Comparison of ENCODE assay signal across 35 cellular contexts in the genomic region with DNA sequence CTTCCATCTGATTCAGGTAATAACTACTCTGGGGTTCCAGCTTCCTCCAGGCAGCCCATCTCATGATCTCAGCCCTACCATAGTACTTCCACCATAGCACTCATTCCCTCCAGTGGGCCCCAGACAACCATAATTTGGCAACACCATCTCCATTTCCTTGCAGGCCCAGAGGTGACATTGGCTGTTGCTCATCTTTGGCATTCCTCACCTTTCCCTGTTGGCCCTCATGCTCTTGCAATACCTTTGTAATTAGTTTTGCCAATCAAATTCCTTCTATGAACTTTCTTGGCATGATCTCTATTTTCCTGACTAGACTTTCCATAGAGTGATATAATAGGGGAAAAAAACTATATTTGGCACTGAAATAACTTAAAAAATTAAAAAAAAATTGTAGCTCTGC.
"Had no signal": no experiment of that assay in that cellular context is flagged by ENCODE, and none has a peak within 500 bp of the region (broad histone marks: within the 10 kb centered on the region; RNA-seq: fewer than 3 reads in every experiment).

No MANE protein-coding gene starts in this region.

- H3K4me1 Mint-ChIP-seq: activated B cell treated with CpG ODN at 0.5 μM for 24 hours; activated naive CD4-positive, alpha-beta T cell treated with anti-CD3 and anti-CD28 coated beads, Interleukin-2, amount 50 U/mL, for 24 hours; activated naive CD8-positive, alpha-beta T cell treated with anti-CD3 and anti-CD28 coated beads for 36 hours; activated naive CD8-positive, alpha-beta T cell treated with anti-CD3 and anti-CD28 coated beads, Interleukin-2, amount 50 U/mL, for 24 hours; central memory CD8-positive, alpha-beta T cell; endodermal cell; T-helper 17 cell had no signal

- H3K9me3 Mint-ChIP-seq: activated B cell treated with CpG ODN at 0.5 μM for 24 hours, endodermal cell had no signal

- H3K4me1 ChIP-seq: adrenal gland, body of pancreas, esophagus squamous epithelium, gastroesophageal sphincter, heart right ventricle had no signal

- H3K27me3 Mint-ChIP-seq: activated CD8-positive, alpha-beta T cell treated with anti-CD3 and anti-CD28 coated beads for 36 hours; activated naive CD4-positive, alpha-beta T cell treated with anti-CD3 and anti-CD28 coated beads, Interleukin-2, amount 50 U/mL, for 24 hours; activated naive CD8-positive, alpha-beta T cell treated with anti-CD3 and anti-CD28 coated beads for 36 hours; activated naive CD8-positive, alpha-beta T cell treated with anti-CD3 and anti-CD28 coated beads, Interleukin-2, amount 50 U/mL, for 24 hours; central memory CD8-positive, alpha-beta T cell; dendritic cell treated with granulocyte-macrophage colony-stimulating factor and Interleukin-4, amounts not matched to agents 40 ng/mL and 50 ng/mL, for 4 days; T-helper 17 cell had no signal

- H3K9me3 ChIP-seq: adrenal gland, body of pancreas, esophagus squamous epithelium, gastroesophageal sphincter, heart right ventricle had no signal

- H3K27ac ChIP-seq: adrenal gland, body of pancreas, coronary artery, dorsolateral prefrontal cortex, esophagus squamous epithelium, gastroesophageal sphincter, heart right ventricle, WERI-Rb-1 had no signal

- H3K4me3 Mint-ChIP-seq: activated B cell treated with CpG ODN at 0.5 μM for 24 hours; activated CD8-positive, alpha-beta T cell treated with anti-CD3 and anti-CD28 coated beads for 36 hours; activated naive CD4-positive, alpha-beta T cell treated with anti-CD3 and anti-CD28 coated beads for 36 hours; activated naive CD4-positive, alpha-beta T cell treated with anti-CD3 and anti-CD28 coated beads, Interleukin-2, amount 50 U/mL, for 24 hours; activated naive CD8-positive, alpha-beta T cell treated with anti-CD3 and anti-CD28 coated beads for 36 hours; activated naive CD8-positive, alpha-beta T cell treated with anti-CD3 and anti-CD28 coated beads, Interleukin-2, amount 50 U/mL, for 24 hours; activated T-helper 1 cell treated with anti-CD3 and anti-CD28 coated beads, Interleukin-12 subunit alpha, Interleukin-12 subunit beta, Interleukin-2, Interleukin-4 antibody, amounts not matched to agents 30 ng/mL and 10 ng/mL and 1 ng/mL, durations not matched to agents 14 hours and 24 hours and 36 hours; central memory CD8-positive, alpha-beta T cell; dendritic cell treated with granulocyte-macrophage colony-stimulating factor and Interleukin-4, amounts not matched to agents 40 ng/mL and 50 ng/mL, for 4 days; endodermal cell; T-helper 17 cell; T-helper 2 cell treated with Interferon-gamma antibody and Interleukin-4, amounts not matched to agents 5 μg/mL and 100 μg/mL, for 36 hours had no signal

- H3K27ac Mint-ChIP-seq: activated B cell treated with CpG ODN at 0.5 μM for 24 hours; activated CD8-positive, alpha-beta T cell treated with anti-CD3 and anti-CD28 coated beads for 36 hours; activated naive CD4-positive, alpha-beta T cell treated with anti-CD3 and anti-CD28 coated beads for 36 hours; activated naive CD4-positive, alpha-beta T cell treated with anti-CD3 and anti-CD28 coated beads, Interleukin-2, amount 50 U/mL, for 24 hours; activated naive CD8-positive, alpha-beta T cell treated with anti-CD3 and anti-CD28 coated beads for 36 hours; activated naive CD8-positive, alpha-beta T cell treated with anti-CD3 and anti-CD28 coated beads, Interleukin-2, amount 50 U/mL, for 24 hours; activated T-helper 1 cell treated with anti-CD3 and anti-CD28 coated beads, Interleukin-12 subunit alpha, Interleukin-12 subunit beta, Interleukin-2, Interleukin-4 antibody, amounts not matched to agents 30 ng/mL and 10 ng/mL and 1 ng/mL, durations not matched to agents 14 hours and 24 hours and 36 hours; activated T-helper 2 cell treated with anti-CD3 and anti-CD28 coated beads, Interferon-gamma antibody, Interleukin-2, Interleukin-4, amounts not matched to agents 10 μg/mL and 5 μg/mL and 100 μg/mL, durations not matched to agents 14 hours and 24 hours and 36 hours; dendritic cell treated with granulocyte-macrophage colony-stimulating factor and Interleukin-4, amounts not matched to agents 40 ng/mL and 50 ng/mL, for 4 days; endodermal cell; T-helper 17 cell; T-helper 2 cell treated with Interferon-gamma antibody and Interleukin-4, amounts not matched to agents 5 μg/mL and 100 μg/mL, for 36 hours had no signal

- DNase-seq: activated B cell treated with CpG ODN at 0.5 μM for 24 hours; activated CD4-positive, alpha-beta T cell treated with anti-CD3 and anti-CD28 coated beads for 48 hours; activated CD4-positive, alpha-beta T cell treated with anti-CD3 and anti-CD28 coated beads, Interleukin-2, amount 50 U/mL, for 1 hour; activated CD4-positive, alpha-beta T cell treated with anti-CD3 and anti-CD28 coated beads, Interleukin-2, amount 50 U/mL, for 48 hours; activated CD8-positive, alpha-beta memory T cell treated with anti-CD3 and anti-CD28 coated beads for 24 hours; activated CD8-positive, alpha-beta T cell treated with anti-CD3 and anti-CD28 coated beads for 36 hours; activated effector memory CD4-positive, alpha-beta T cell treated with anti-CD3 and anti-CD28 coated beads, Interleukin-2, amount 50 U/mL, for 16 hours; activated naive CD4-positive, alpha-beta T cell treated with anti-CD3 and anti-CD28 coated beads for 36 hours; activated naive CD8-positive, alpha-beta T cell treated with anti-CD3 and anti-CD28 coated beads for 36 hours; activated naive CD8-positive, alpha-beta T cell treated with anti-CD3 and anti-CD28 coated beads, Interleukin-2, amount 50 U/mL, for 24 hours; activated T-cell treated with anti-CD3 and anti-CD28 coated beads, Interleukin-2, amount 50 U/mL, for 1 hour; activated T-cell treated with anti-CD3 and anti-CD28 coated beads, Interleukin-2, amount 50 U/mL, for 48 hours; adrenal gland; amygdala; aorta; body of pancreas; dorsolateral prefrontal cortex; effector memory CD4-positive, alpha-beta T cell; endodermal cell; esophagus squamous epithelium; foreskin melanocyte; heart right ventricle; T-helper 1 cell; T-helper 17 cell; T1000; WERI-Rb-1 had no signal

- H3K36me3 ChIP-seq: adrenal gland, esophagus squamous epithelium, gastroesophageal sphincter, heart right ventricle, WERI-Rb-1 had no signal

- H3K36me3 Mint-ChIP-seq: activated naive CD4-positive, alpha-beta T cell treated with anti-CD3 and anti-CD28 coated beads, Interleukin-2, amount 50 U/mL, for 24 hours; activated naive CD8-positive, alpha-beta T cell treated with anti-CD3 and anti-CD28 coated beads for 36 hours had no signal

- ATAC-seq: activated CD4-positive, CD25-positive, alpha-beta regulatory T cell treated with anti-CD3 and anti-CD28 coated beads, Interleukin-2, amount 50 U/mL, for 24 hours; activated CD8-positive, alpha-beta T cell treated with anti-CD3 and anti-CD28 coated beads for 36 hours; activated naive CD8-positive, alpha-beta T cell treated with anti-CD3 and anti-CD28 coated beads, Interleukin-2, amount 50 U/mL, for 24 hours; body of pancreas; gastroesophageal sphincter; heart right ventricle; T-helper 17 cell had no signal

- H3K4me3 ChIP-seq: adrenal gland, body of pancreas, coronary artery, dorsolateral prefrontal cortex, esophagus squamous epithelium, gastroesophageal sphincter, heart right ventricle had no signal

- H3K27me3 ChIP-seq: adrenal gland, body of pancreas, dorsolateral prefrontal cortex, esophagus squamous epithelium, gastroesophageal sphincter, heart right ventricle had no signal
